19 cellular contexts compared by ENCODE assay signal in the genomic region with DNA sequence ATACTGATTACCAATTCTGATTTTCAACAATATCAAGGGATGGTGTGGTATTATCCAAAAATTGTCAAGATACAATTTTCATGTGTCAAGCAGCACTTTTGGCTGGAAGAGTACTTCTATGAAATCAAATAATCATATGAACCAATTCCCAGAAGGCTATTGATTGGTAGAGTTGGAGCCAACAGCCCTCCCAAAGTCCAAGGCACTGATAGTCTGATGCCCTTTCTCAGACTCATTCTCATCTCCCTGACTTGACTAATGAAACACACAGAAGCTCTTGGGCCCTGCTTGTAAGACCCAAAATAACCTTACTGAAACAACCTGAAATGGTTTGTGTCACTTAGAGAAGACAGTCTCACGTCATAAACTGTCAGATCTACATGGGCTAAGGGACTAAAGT. TPM values are rescaled to one million over a fixed set of nuclear protein-coding genes. Genes with fewer than 3 reads are reported as not detected.
DNase-seq lines count a peak whose midpoint lies in the region; ATAC-seq, FAIRE-seq and TF ChIP-seq lines count a peak whose summit lies in the region.
"Had no signal": no experiment of that assay in that cellular context is flagged by ENCODE, and none has a peak within 500 bp of the region (broad histone marks: within the 10 kb centered on the region; RNA-seq: fewer than 3 reads in every experiment).

No MANE protein-coding gene starts in this region.

- no peak overlapping the region for H4K8ac ChIP-seq in H1 (ENCODE audit: extremely low read depth, insufficient read depth, low read length)

- ATAC-seq in A549 (no peak), GM18858 (IDR thresholded peaks at IDR 0.05; ENCODE audit: unreplicated experiment) (no peak)

- TF ChIP-seq CTCF in A549 (IDR thresholded peaks at IDR 0.05) (no peak), HFFc6 (IDR thresholded peaks at IDR 0.05) (no peak), H1 (IDR thresholded peaks at IDR 0.05; ENCODE audit: control extremely low read depth in 1 of 3, insufficient read depth in 1 of 3, low read depth in 1 of 3, low read length in 3 of 3) (no peak), liver (IDR thresholded peaks at IDR 0.05; ENCODE audit: low read depth, low read length, missing input control) (no peak)

- no peak overlapping the region for H3K18ac ChIP-seq in H1 (ENCODE audit: extremely low read depth, low read length)

- no peaks in the 10 kb centered on the region for H4K20me1 ChIP-seq in H1 (replicated peaks in 1 of 2; ENCODE audit: control insufficient read depth in 1 of 2, insufficient read depth in 2 of 2, low read length in 2 of 2)

- peaks cover 66% of the 10 kb centered on the region for H3K4me1 Mint-ChIP-seq in HFFc6 (ENCODE audit: low read depth)

- no peak overlapping the region for H3K9ac ChIP-seq in H1 (replicated peaks in 1 of 4; ENCODE audit: extremely low read depth in 1 of 4, low read depth in 3 of 4, low read length in 3 of 4)
- no peak overlapping the region for H3K9ac ChIP-seq in liver (ENCODE audit: low read depth in 1 of 2, low read length in 2 of 2)
- H3K9ac ChIP-seq: GM23248 had no signal

- POLR2A ChIA-PET in A549 (lab: Yijun Ruan, JAX) (no interaction called here), H1 (lab: Charles Lee; ENCODE audit: partially characterized antibody) (no interaction called here)

- H3K36me3 Mint-ChIP-seq in HFFc6 (ENCODE audit: low read depth) = no peaks in the 10 kb centered on the region

- H4K91ac ChIP-seq in H1 (replicated peaks; ENCODE audit: insufficient read length, low read length) = no peak overlapping the region

- no peak overlapping the region for H2AFZ ChIP-seq in H1 (ENCODE audit: low read length)
- H2AFZ ChIP-seq: GM23248 had no signal

- DNase-seq in A549 (ENCODE audit: low read depth in 1 of 2, low spot score in 1 of 2) = no peak
- no peak for DNase-seq in HFFc6
- DNase-seq in H1 (ENCODE audit: low read depth in 1 of 2, low spot score in 2 of 2) = no peak
- no peak for DNase-seq in NCI-H1417 (lab: John Stamatoyannopoulos, UW)
- no peak for DNase-seq in activated CD4-positive, CD25-positive, alpha-beta regulatory T cell treated with anti-CD3 and anti-CD28 coated beads, Interleukin-2, amount 50 U/mL, for 72 hours
- DNase-seq: 8988T; C1 segment of cervical spinal cord; Calu3; CD4-positive, alpha-beta memory T cell; COR-L47; DMS53; DMS79 treated with DMSO at 0.1 percent for 48 hours; GF-D8; GM23248; H9 had no signal

- H3K79me2 ChIP-seq in H1 (ENCODE audit: control insufficient read depth in 1 of 2, insufficient read depth in 2 of 2, low read length in 2 of 2) = peaks cover 0 to 68% of the 10 kb centered on the region in 2 experiments; a peak in 2 of 4 replicates

- H2BK12ac ChIP-seq in H1 (ENCODE audit: low read depth, low read length) = no peak overlapping the region

- H2BK20ac ChIP-seq in H1 (ENCODE audit: low read length) = no peak overlapping the region

- WGBS in A549 (ENCODE audit: missing lambda C conversion rate) = 85% methylated on average over 1 of the region's 1 CpG
- WGBS in H1 (ENCODE audit: extremely low coverage in 1 of 2, insufficient coverage in 1 of 2, insufficient read length in 1 of 2, insufficient replicate concordance in 2 of 2, low coverage in 1 of 2, low lambda C conversion rate in 2 of 2, missing lambda C conversion rate in 1 of 2), 2 experiments = 100% methylated on average over 1 of the region's 1 CpG; no CpG with 5 or more reads in 1 of the 2 experiments
- WGBS in liver = 72% methylated on average over 1 of the region's 1 CpG

- H3K23ac ChIP-seq in H1 (ENCODE audit: insufficient read length) = no peak overlapping the region

- H3K9me3 ChIP-seq in A549 (no peaks in the 10 kb centered on the region), H1 (ENCODE audit: insufficient read depth in 2 of 2, low read depth in 1 of 2, low read length in 1 of 2) (no peaks in the 10 kb centered on the region), liver (ENCODE audit: control insufficient read depth in 4 of 4, low read length in 3 of 4) (no peaks in the 10 kb centered on the region)

- H3K27me3 Mint-ChIP-seq in HFFc6 (ENCODE audit: insufficient read depth) = no peaks in the 10 kb centered on the region; the same call in 1 of the 2 replicates
- H3K27me3 Mint-ChIP-seq: CD4-positive, alpha-beta memory T cell had no signal

- no peak for TF ChIP-seq POLR2A in A549 (IDR thresholded peaks at IDR 0.05; ENCODE audit: low read length)
- no peak for TF ChIP-seq POLR2A in H1 (IDR thresholded peaks at IDR 0.05; ENCODE audit: control extremely low read depth in 1 of 2, low read depth in 2 of 2, low read length in 2 of 2)

- H3K27me3 ChIP-seq in H1 (replicated peaks in 1 of 4; ENCODE audit: control insufficient read depth in 3 of 4, extremely low read depth in 1 of 4, insufficient read depth in 3 of 4, low read length in 3 of 4) (no peaks in the 10 kb centered on the region), liver (ENCODE audit: control insufficient read depth in 4 of 4, insufficient read depth in 4 of 4, low read length in 3 of 4) (no peaks in the 10 kb centered on the region)

- H3K56ac ChIP-seq in H1 (replicated peaks; ENCODE audit: insufficient read length, low read depth, low read length) = no peak overlapping the region

- H2BK120ac ChIP-seq in H1 (replicated peaks; ENCODE audit: low read depth, low read length) = no peak overlapping the region

- no peaks in the 10 kb centered on the region; the same call in 1 of the 2 replicates for H3K79me1 ChIP-seq in H1 (ENCODE audit: low read depth, low read length)

- H3K4me3 Mint-ChIP-seq in HFFc6 = no peak overlapping the region
- H3K4me3 Mint-ChIP-seq: CD4-positive, alpha-beta memory T cell; H9 had no signal

- H3K4me2 ChIP-seq in A549 (no peak overlapping the region), H1 (ENCODE audit: insufficient read depth in 1 of 2, low read depth in 2 of 2, low read length in 2 of 2) (no peak overlapping the region)

- H3K4me3 ChIP-seq in A549 (no peak overlapping the region), H1 (ENCODE audit: extremely low read depth in 1 of 4, insufficient read depth in 2 of 4, low read depth in 3 of 4, low read length in 4 of 4) (no peak overlapping the region), liver (ENCODE audit: low read depth in 1 of 3, low read length in 3 of 3) (no peak overlapping the region)
- H3K4me3 ChIP-seq: GM23248 had no signal

- no peak overlapping the region for H2BK15ac ChIP-seq in H1 (ENCODE audit: low read length)

- no peak overlapping the region for H4K5ac ChIP-seq in H1 (ENCODE audit: insufficient read length, low read depth, low read length)

- H2BK5ac ChIP-seq in H1 (ENCODE audit: low read depth, low read length) = no peak overlapping the region

- H3K9me3 Mint-ChIP-seq in HFFc6 = no peaks in the 10 kb centered on the region
- H3K9me3 Mint-ChIP-seq: CD4-positive, alpha-beta memory T cell had no signal

- no peaks in the 10 kb centered on the region for H3K23me2 ChIP-seq in H1 (ENCODE audit: low read depth, low read length)

- H3K27ac ChIP-seq in A549 (no peak overlapping the region), H1 (ENCODE audit: low read depth, low read length) (no peak overlapping the region), liver (ENCODE audit: low read depth in 1 of 2, low read length in 2 of 2) (no peak overlapping the region)
- H3K27ac ChIP-seq: GM23248 had no signal

- no peak overlapping the region for H3K14ac ChIP-seq in H1 (ENCODE audit: insufficient read length)

- FAIRE-seq in A549 (lab: Jason Lieb, UNC) (peak; percentile 72), H1 (lab: Jason Lieb, UNC) (peak; percentile 39)
- FAIRE-seq: GM12891 had no signal

- no peak overlapping the region for H2AK5ac ChIP-seq in H1 (ENCODE audit: low read depth, low read length)

- H3K36me3 ChIP-seq in H1 (ENCODE audit: control insufficient read depth in 2 of 4, insufficient read depth in 4 of 4, low read length in 3 of 4) (no peaks in the 10 kb centered on the region), liver (ENCODE audit: control insufficient read depth in 4 of 4, insufficient read depth in 3 of 4, low read depth in 1 of 4, low read length in 3 of 4) (no peaks in the 10 kb centered on the region)

- CTCF ChIA-PET in A549 (lab: Yijun Ruan, JAX) = no interaction called here
- CTCF ChIA-PET in H1 (lab: Charles Lee; ENCODE audit: partially characterized antibody) = no interaction called here

- TF ChIP-seq RAD21 in A549 (conservative IDR thresholded peaks at IDR 0.05 in 1 of 2, IDR thresholded peaks at IDR 0.05 in 1 of 2) (no peak), H1 (IDR thresholded peaks at IDR 0.05 in 1 of 2, conservative IDR thresholded peaks at IDR 0.05 in 1 of 2; ENCODE audit: low read depth in 2 of 2, low read length in 2 of 2) (no peak), liver (IDR thresholded peaks at IDR 0.05) (no peak)

- TF ChIP-seq EP300 in A549 (IDR thresholded peaks at IDR 0.05) (no peak), H1 (IDR thresholded peaks at IDR 0.05; ENCODE audit: borderline replicate concordance in 1 of 2, low read depth in 2 of 2, low read length in 2 of 2) (no peak)

- peak overlapping the region; percentile 91; the same call in 1 of the 2 replicates for H3K27ac Mint-ChIP-seq in HFFc6
- H3K27ac Mint-ChIP-seq: CD4-positive, alpha-beta memory T cell; H9 had no signal

- H3K4ac ChIP-seq in H1 (replicated peaks; ENCODE audit: insufficient read length, low read depth, low read length) = no peak overlapping the region

- H3K4me1 ChIP-seq in A549 (0 out of 3 replicates have a peak, but pooled peaks cover 3% of the 10 kb centered on the region), H1 (replicated peaks in 1 of 4; ENCODE audit: control insufficient read depth in 3 of 4, insufficient read depth in 4 of 4, low read length in 3 of 4) (peaks cover 0 to 4% (median 2%) of the 10 kb centered on the region in 4 experiments; a peak in 3 of 7 replicates), liver (ENCODE audit: control insufficient read depth in 4 of 4, insufficient read depth in 4 of 4, low read length in 3 of 4) (peaks cover 1 to 12% (median 3%) of the 10 kb centered on the region in 4 donors)

RNA-seq across cellular contexts. Expression of gene ATP11C, which starts 48.9 kb away (rescaled TPM):
- 28.6 and 34.3 TPM in 2 replicates for polyA plus RNA-seq in A549 (2011; rRNA removed)
- 5.0 and 5.2 TPM in 2 replicates for polyA plus RNA-seq in A549 (2012; cell fraction: cytosol; rRNA removed)
- polyA plus RNA-seq in A549 (2012; cell fraction: nucleus; rRNA removed) = 3.9 and 6.4 TPM in 2 replicates
- polyA plus RNA-seq in A549 (2017; fragmentation: RNase III; extraction: RNeasy Plus Mini Kit Qiagen cat#74134 plus additional on column Dnase treatment) = 14.9 to 16.9 TPM (median 16.4 TPM) in 3 replicates
- polyA minus RNA-seq in A549 (2011; rRNA and poly(A)+ RNA removed) = 13.3 and 13.8 TPM in 2 replicates
- total RNA-seq in HFFc6 (2021; fragmentation: NEBNext Ultra II Directional; extraction: Animal tissue kit (Norgen Biotek cat#: 25700)) = 10 to 100 TPM; 25.1 to 38.6 (median 35.7) TPM
- total RNA-seq in H1 (2021; fragmentation: NEBNext Ultra II Directional; extraction: Animal tissue kit (Norgen Biotek cat#: 25700)) = 41.6 and 52.1 TPM in 2 replicates
- 7.1 and 14.7 TPM in 2 replicates for polyA plus RNA-seq in H1 (2011; rRNA removed)
- polyA plus RNA-seq in H1 (2011; cell fraction: cytosol; rRNA removed) = 16.9 TPM
- 10.5 TPM for polyA plus RNA-seq in H1 (2011; cell fraction: nucleus; rRNA removed)
- 14.0 to 31.0 TPM (median 18.4 TPM) in 4 replicates for polyA plus RNA-seq in H1 (2012, experiment 1 of 2)
- 2.0 TPM for polyA plus RNA-seq in H1 (2012, experiment 2 of 2)
- polyA plus RNA-seq in H1 (2013, experiment 1 of 2) = 46.2 TPM
- 47.8 TPM for polyA plus RNA-seq in H1 (2013, experiment 2 of 2)
- polyA minus RNA-seq in H1 (2011; rRNA and poly(A)+ RNA removed) = 26.3 and 49.8 TPM in 2 replicates
- polyA minus RNA-seq in H1 (2011; cell fraction: cytosol; rRNA and poly(A)+ RNA removed) = 30.5 TPM
- 54.6 TPM for polyA minus RNA-seq in H1 (2011; cell fraction: nucleus; rRNA and poly(A)+ RNA removed)
- total RNA-seq in liver = 10 to 100 TPM; 16.0 to 52.1 TPM
- polyA plus RNA-seq in liver = 10 to 100 TPM; 11.8 to 21.8 TPM
- total RNA-seq: G401 had no signal
